ENCODE assay signal across 8 cellular contexts in genomic region chr5:59768204-59769040, GRCh38.
A peak's percentile ranks its signal among the peaks of the same experiment; 100 is the strongest.
DNase-seq lines count a peak whose midpoint lies in the region; ATAC-seq lines count a peak whose summit lies in the region.

No MANE protein-coding gene starts in this region.

- H3K4me3 ChIP-seq in trophoblast cell (ENCODE audit: low read depth, low read length): peak overlapping the region; percentile 55

- H2BK12ac ChIP-seq in trophoblast cell (ENCODE audit: low read length): no peak overlapping the region

- no peak overlapping the region for H3K27ac ChIP-seq in trophoblast cell (ENCODE audit: low read depth, low read length)

- intact Hi-C loops in left cardiac atrium (cut with DNase I): no loop called here

- H3K18ac ChIP-seq in trophoblast cell (ENCODE audit: low read length): no peak overlapping the region

- H3K23ac ChIP-seq in trophoblast cell (ENCODE audit: low read length): no peak overlapping the region

- H3K9me3 ChIP-seq in trophoblast cell (ENCODE audit: insufficient read depth, low read depth, low read length): no peaks in the 10 kb centered on the region

- H3K4ac ChIP-seq in trophoblast cell (ENCODE audit: low read depth, low read length): no peak overlapping the region

- H3K36me3 Mint-ChIP-seq in activated naive CD4-positive, alpha-beta T cell treated with anti-CD3 and anti-CD28 coated beads, Interleukin-2, amount 50 U/mL, for 72 hours: peaks cover 0 to 13% of the 10 kb centered on the region in 2 donors

- peak; percentile 69 to 84 for ATAC-seq in activated naive CD4-positive, alpha-beta T cell treated with anti-CD3 and anti-CD28 coated beads, Interleukin-2, amount 50 U/mL, for 72 hours
- peak; percentile 80 to 83 for ATAC-seq in left cardiac atrium
- ATAC-seq in HG03039 (IDR thresholded peaks at IDR 0.05; ENCODE audit: unreplicated experiment): no peak

- DNase-seq in COLO668 (lab: John Stamatoyannopoulos, UW; ENCODE audit: unreplicated experiment) (peak; percentile 83), H4 (ENCODE audit: low spot score) (peak; percentile 78), NCI-H345 (lab: John Stamatoyannopoulos, UW) (peak; percentile 64), left cardiac atrium (peak; percentile 55), trophoblast cell (peak; percentile 15 to 40)
- peak in 1 of 2 donors; percentile 21 for DNase-seq in activated naive CD4-positive, alpha-beta T cell treated with anti-CD3 and anti-CD28 coated beads, Interleukin-2, amount 50 U/mL, for 72 hours (ENCODE audit: low spot score in 2 of 2)
- no peak for DNase-seq in effector CD8-positive, alpha-beta T cell (lab: John Stamatoyannopoulos, UW)

- H3K27me3 ChIP-seq in trophoblast cell (ENCODE audit: insufficient read depth, low read length): no peaks in the 10 kb centered on the region

- H3K36me3 ChIP-seq in trophoblast cell (ENCODE audit: control insufficient read depth in 1 of 2, insufficient read depth in 2 of 2, low read length in 2 of 2): no peaks in the 10 kb centered on the region

- H2BK5ac ChIP-seq in trophoblast cell (ENCODE audit: low read depth, low read length, poor library complexity): no peak overlapping the region

- no peak overlapping the region for H3K27ac Mint-ChIP-seq in activated naive CD4-positive, alpha-beta T cell treated with anti-CD3 and anti-CD28 coated beads, Interleukin-2, amount 50 U/mL, for 72 hours

- H2AK5ac ChIP-seq in trophoblast cell (ENCODE audit: low read length): no peak overlapping the region

- no peaks in the 10 kb centered on the region for H3K79me2 ChIP-seq in trophoblast cell (ENCODE audit: control insufficient read depth, insufficient read depth, low read length, poor library complexity)

- no CpG with 5 or more reads among the region's 38 CpGs for WGBS in trophoblast cell (ENCODE audit: extremely low coverage, insufficient coverage, insufficient read length)

- H4K12ac ChIP-seq in trophoblast cell (ENCODE audit: low read depth, low read length): no peak overlapping the region

- H3K79me1 ChIP-seq in trophoblast cell (ENCODE audit: low read length): no peaks in the 10 kb centered on the region

- H4K91ac ChIP-seq in trophoblast cell (ENCODE audit: low read depth, low read length): peak overlapping the region; percentile 28

- H3K9me3 Mint-ChIP-seq in activated naive CD4-positive, alpha-beta T cell treated with anti-CD3 and anti-CD28 coated beads, Interleukin-2, amount 50 U/mL, for 72 hours: no peaks in the 10 kb centered on the region

- H3K9ac ChIP-seq in trophoblast cell (ENCODE audit: low read length): peak overlapping the region; percentile 21

- H4K8ac ChIP-seq in trophoblast cell (ENCODE audit: low read depth, low read length): no peak overlapping the region

- H3K4me1 ChIP-seq in trophoblast cell (ENCODE audit: control insufficient read depth in 1 of 2, insufficient read depth in 2 of 2, low read length in 2 of 2): no peaks in the 10 kb centered on the region

- no peak overlapping the region for H2AFZ ChIP-seq in trophoblast cell (ENCODE audit: insufficient read depth, low read length, poor library complexity)

- peak overlapping the region; percentile 70 for H3K4me2 ChIP-seq in trophoblast cell (ENCODE audit: low read length)

- H2BK120ac ChIP-seq in trophoblast cell (ENCODE audit: insufficient read depth, low read length, poor library complexity): no peak overlapping the region

- H3K14ac ChIP-seq in trophoblast cell (ENCODE audit: low read length): no peak overlapping the region
